ENCODE assay signal across 8 cellular contexts in the genomic region with DNA sequence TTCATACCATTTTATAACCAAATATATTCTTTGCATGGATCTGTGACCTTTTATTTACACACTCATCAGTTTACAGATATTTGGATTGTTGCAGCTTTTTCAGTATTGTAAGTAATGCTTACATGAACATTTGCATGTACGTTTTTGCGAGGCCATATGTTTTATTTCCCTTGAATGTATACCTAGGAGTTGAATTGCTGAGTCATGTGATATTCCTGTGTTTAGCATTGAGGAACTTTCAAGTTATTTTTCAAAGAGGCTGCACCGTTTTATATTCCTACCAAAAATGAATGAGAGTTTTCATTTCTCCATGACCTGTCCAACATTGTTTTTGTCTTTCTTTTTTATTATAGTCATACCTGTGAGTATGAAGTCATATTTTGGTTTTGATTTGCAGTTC.
"Had no signal": no experiment of that assay in that cellular context is flagged by ENCODE, and none has a peak within 500 bp of the region (broad histone marks: within the 10 kb centered on the region; RNA-seq: fewer than 3 reads in every experiment).

No MANE protein-coding gene starts in this region.

- H3K4me3 ChIP-seq: HAP-1 had no signal

- H3K27ac Mint-ChIP-seq: HFFc6, IgD-negative memory B cell had no signal

- ATAC-seq: HCT116 had no signal

- H3K4me3 Mint-ChIP-seq: HFFc6, IgD-negative memory B cell had no signal

- H3K27ac ChIP-seq: HL-60 had no signal

- H3K36me3 Mint-ChIP-seq: IgD-negative memory B cell had no signal

- H3K4me1 Mint-ChIP-seq: IgD-negative memory B cell had no signal

- H3K9me3 ChIP-seq: HAP-1 had no signal

- DNase-seq: GOT3, H7, HFFc6, KG1 had no signal

- H3K36me3 ChIP-seq: HAP-1 had no signal
